1 cellular context compared by ENCODE assay signal in the genomic region with DNA sequence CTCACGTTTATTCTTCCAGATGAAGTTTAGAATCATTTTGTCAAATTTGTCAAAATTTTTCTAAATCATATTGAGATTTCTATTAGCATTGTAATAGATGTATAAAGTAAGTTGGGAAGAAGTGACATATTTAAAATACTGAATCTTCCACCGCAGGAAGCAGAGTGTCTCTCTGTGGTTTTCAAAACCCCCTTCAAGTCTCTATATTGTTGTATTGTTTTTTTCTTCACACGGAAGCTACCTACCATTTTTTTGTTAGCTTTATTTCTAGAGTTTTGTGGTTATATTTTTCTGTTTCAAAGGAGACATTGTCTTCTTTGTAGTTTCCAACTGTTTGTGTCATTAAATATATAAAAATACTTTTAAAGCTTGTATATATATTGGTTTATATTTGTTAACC.
TF ChIP-seq lines count a peak whose summit lies in the region.

No MANE protein-coding gene starts in this region.

TF ChIP-seq in GM12878, 131 proteins besides CTCF, POLR2A, EP300 and RAD21 (continued from another document):
- TF ChIP-seq, protein P1, sequence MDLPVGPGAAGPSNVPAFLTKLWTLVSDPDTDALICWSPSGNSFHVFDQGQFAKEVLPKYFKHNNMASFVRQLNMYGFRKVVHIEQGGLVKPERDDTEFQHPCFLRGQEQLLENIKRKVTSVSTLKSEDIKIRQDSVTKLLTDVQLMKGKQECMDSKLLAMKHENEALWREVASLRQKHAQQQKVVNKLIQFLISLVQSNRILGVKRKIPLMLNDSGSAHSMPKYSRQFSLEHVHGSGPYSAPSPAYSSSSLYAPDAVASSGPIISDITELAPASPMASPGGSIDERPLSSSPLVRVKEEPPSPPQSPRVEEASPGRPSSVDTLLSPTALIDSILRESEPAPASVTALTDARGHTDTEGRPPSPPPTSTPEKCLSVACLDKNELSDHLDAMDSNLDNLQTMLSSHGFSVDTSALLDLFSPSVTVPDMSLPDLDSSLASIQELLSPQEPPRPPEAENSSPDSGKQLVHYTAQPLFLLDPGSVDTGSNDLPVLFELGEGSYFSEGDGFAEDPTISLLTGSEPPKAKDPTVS (IDR thresholded peaks at IDR 0.05; ENCODE audit: low read depth, low read length) = no peak
- TF ChIP-seq, protein P2, sequence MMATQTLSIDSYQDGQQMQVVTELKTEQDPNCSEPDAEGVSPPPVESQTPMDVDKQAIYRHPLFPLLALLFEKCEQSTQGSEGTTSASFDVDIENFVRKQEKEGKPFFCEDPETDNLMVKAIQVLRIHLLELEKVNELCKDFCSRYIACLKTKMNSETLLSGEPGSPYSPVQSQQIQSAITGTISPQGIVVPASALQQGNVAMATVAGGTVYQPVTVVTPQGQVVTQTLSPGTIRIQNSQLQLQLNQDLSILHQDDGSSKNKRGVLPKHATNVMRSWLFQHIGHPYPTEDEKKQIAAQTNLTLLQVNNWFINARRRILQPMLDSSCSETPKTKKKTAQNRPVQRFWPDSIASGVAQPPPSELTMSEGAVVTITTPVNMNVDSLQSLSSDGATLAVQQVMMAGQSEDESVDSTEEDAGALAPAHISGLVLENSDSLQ (IDR thresholded peaks at IDR 0.05) = no peak
TF ChIP-seq in GM12878: peak in this region for 29.
